In the genomic region with DNA sequence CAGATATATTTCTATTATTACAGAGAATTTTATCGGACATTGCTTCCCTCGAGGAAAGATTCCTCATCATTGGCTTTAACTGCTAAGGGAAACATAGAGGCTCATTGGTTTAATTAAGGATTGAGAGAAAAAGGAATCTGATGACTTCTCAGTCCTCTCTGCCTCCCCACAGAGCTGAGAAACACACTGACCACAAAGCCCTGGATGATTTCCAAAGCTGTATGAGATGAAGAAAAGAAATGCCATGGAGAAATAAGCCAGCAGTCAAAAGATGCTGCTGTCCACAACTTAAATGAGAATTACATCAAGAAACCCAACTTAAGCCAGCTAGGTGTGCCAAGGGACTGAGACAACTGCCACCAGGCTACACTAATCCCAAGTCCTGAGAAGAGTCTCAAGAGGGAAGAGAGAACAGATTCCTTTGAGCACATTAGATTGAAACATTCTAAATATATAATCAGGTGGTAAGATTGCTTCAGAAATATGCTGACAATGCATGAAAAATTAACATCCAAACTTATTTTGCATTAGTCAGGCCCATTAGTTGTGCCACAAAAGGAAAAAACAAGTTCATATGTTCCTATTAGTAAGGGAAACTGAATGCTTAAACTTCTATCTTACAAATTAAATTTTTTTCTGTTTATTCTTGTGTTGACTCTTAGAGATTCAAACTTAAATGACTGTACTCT, we compare ENCODE assay signal across 1 cellular context.
TF ChIP-seq lines count a peak whose summit lies in the region.

No MANE protein-coding gene starts in this region.

TF ChIP-seq in SK-N-SH, 30 proteins besides CTCF, POLR2A, EP300 and RAD21 (continued from another document):
- TF ChIP-seq, protein P1, sequence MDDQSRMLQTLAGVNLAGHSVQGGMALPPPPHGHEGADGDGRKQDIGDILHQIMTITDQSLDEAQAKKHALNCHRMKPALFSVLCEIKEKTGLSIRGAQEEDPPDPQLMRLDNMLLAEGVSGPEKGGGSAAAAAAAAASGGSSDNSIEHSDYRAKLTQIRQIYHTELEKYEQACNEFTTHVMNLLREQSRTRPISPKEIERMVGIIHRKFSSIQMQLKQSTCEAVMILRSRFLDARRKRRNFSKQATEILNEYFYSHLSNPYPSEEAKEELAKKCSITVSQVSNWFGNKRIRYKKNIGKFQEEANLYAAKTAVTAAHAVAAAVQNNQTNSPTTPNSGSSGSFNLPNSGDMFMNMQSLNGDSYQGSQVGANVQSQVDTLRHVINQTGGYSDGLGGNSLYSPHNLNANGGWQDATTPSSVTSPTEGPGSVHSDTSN (IDR thresholded peaks at IDR 0.05): no peak
TF ChIP-seq in SK-N-SH: peak in this region for 0.
